10 cellular contexts compared by ENCODE assay signal in the genomic region with DNA sequence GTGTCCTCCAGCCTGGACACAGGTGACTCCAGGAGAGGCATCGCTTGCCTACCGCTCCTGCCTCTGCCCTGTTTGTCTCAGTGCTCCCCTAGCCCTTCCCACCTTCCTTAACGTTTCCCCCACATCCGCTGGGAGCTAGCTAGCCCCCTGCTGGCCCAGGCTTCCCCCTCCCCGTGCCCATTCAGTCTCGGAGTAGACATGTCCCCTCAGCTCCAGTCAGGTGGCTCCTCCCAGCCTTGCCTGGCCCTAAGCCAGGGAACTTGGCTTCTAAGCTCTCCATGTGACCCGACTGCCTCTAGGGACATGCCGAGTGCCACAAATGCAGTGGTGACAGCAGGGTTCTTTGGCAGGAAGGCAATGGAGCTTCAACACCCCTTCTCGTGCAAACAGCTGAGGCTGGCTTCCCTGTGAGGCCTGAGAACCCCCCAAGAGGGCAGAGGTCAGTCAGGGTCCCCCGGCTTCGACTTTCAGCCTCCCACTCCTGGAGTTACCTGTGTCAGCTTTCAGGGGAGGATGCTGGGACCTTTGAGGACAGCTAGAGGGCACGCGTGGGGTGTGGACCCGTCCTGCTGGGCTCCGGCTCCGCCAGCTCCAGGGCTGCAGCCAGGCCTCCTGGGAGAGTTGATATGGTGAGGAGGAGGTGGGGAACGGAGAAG. TPM values are rescaled to one million over a fixed set of nuclear protein-coding genes. Genes with fewer than 3 reads are reported as not detected.
A peak's percentile ranks its signal among the peaks of the same experiment; 100 is the strongest.
DNase-seq lines count a peak whose midpoint lies in the region; ATAC-seq and TF ChIP-seq lines count a peak whose summit lies in the region.
"Had no signal": no experiment of that assay in that cellular context is flagged by ENCODE, and none has a peak within 500 bp of the region (broad histone marks: within the 10 kb centered on the region; RNA-seq: fewer than 3 reads in every experiment).

No MANE protein-coding gene starts in this region.

- peaks cover 0 to 77% (median 59%) of the 10 kb centered on the region in 11 experiments; a peak in 18 of 22 replicates for H4K20me1 ChIP-seq in BLaER1 treated with 17β-estradiol and CSF1 and Interleukin-3, amounts not matched to agents 10 nM and 100 nM

- H3K9me3 ChIP-seq in BLaER1 treated with 17β-estradiol and CSF1 and Interleukin-3, amounts not matched to agents 10 nM and 100 nM (replicated peaks in 1 of 11) = no peaks in the 10 kb centered on the region
- H3K9me3 ChIP-seq in left lung = no peaks in the 10 kb centered on the region
- H3K9me3 ChIP-seq in naive thymus-derived CD4-positive, alpha-beta T cell (ENCODE audit: control insufficient read depth in 2 of 3, low read length in 3 of 3) = no peaks in the 10 kb centered on the region

- POLR2A ChIA-PET in naive thymus-derived CD4-positive, alpha-beta T cell (lab: Charles Lee) = interaction anchor here (0.9 kb wide), 1 partner anchor 11 kb away, joined by 6 read pairs; no protein-coding TSS in a partner anchor

- H3K9ac ChIP-seq in BLaER1 treated with 17β-estradiol and CSF1 and Interleukin-3, amounts not matched to agents 10 nM and 100 nM = peak overlapping the region in 10 of 11 experiments; percentile 1 to 73 (median 40); a peak in 16 of 22 replicates

- peak overlapping the region in 9 of 11 experiments; percentile 21 to 81 (median 65); a peak in 17 of 22 replicates for H3K27ac ChIP-seq in BLaER1 treated with 17β-estradiol and CSF1 and Interleukin-3, amounts not matched to agents 10 nM and 100 nM
- no peak overlapping the region for H3K27ac ChIP-seq in left lung
- no peak overlapping the region for H3K27ac ChIP-seq in naive thymus-derived CD4-positive, alpha-beta T cell (ENCODE audit: low read depth, low read length)
- H3K27ac ChIP-seq: C4-2B had no signal

- peaks cover 0 to 9% (median 7%) of the 10 kb centered on the region in 5 donors for H3K27me3 Mint-ChIP-seq in naive thymus-derived CD4-positive, alpha-beta T cell
- H3K27me3 Mint-ChIP-seq in osteocyte (ENCODE audit: unreplicated experiment) = peaks cover 26% of the 10 kb centered on the region

- ATAC-seq in left lung (peak; percentile 72), HG02981 (IDR thresholded peaks at IDR 0.05; ENCODE audit: unreplicated experiment) (no peak)
- no peak for ATAC-seq in naive thymus-derived CD4-positive, alpha-beta T cell

- H3K36me3 ChIP-seq in BLaER1 treated with 17β-estradiol and CSF1 and Interleukin-3, amounts not matched to agents 10 nM and 100 nM = peaks cover 0 to 72% (median 51%) of the 10 kb centered on the region in 11 experiments; a peak in 18 of 22 replicates
- no peaks in the 10 kb centered on the region for H3K36me3 ChIP-seq in left lung
- no peaks in the 10 kb centered on the region for H3K36me3 ChIP-seq in naive thymus-derived CD4-positive, alpha-beta T cell (ENCODE audit: control insufficient read depth in 2 of 3, insufficient read depth in 3 of 3, low read length in 3 of 3)

- H3K4me3 ChIP-seq in BLaER1 treated with 17β-estradiol and CSF1 and Interleukin-3, amounts not matched to agents 10 nM and 100 nM = peak overlapping the region in 2 of 10 experiments; percentile 9 to 21; a peak in 2 of 20 replicates
- no peak overlapping the region for H3K4me3 ChIP-seq in left lung
- H3K4me3 ChIP-seq in naive thymus-derived CD4-positive, alpha-beta T cell (ENCODE audit: low read length) = no peak overlapping the region

- H3K4me1 Mint-ChIP-seq in naive thymus-derived CD4-positive, alpha-beta T cell = no peaks in the 10 kb centered on the region
- no peaks in the 10 kb centered on the region for H3K4me1 Mint-ChIP-seq in osteocyte (ENCODE audit: unreplicated experiment)

- H3K4me1 ChIP-seq in BLaER1 treated with 17β-estradiol and CSF1 and Interleukin-3, amounts not matched to agents 10 nM and 100 nM = peaks cover 40 to 69% (median 67%) of the 10 kb centered on the region in 10 experiments
- no peaks in the 10 kb centered on the region for H3K4me1 ChIP-seq in left lung
- H3K4me1 ChIP-seq in naive thymus-derived CD4-positive, alpha-beta T cell (ENCODE audit: control insufficient read depth in 2 of 2, insufficient read depth in 2 of 2, low read length in 2 of 2) = no peaks in the 10 kb centered on the region

- TF ChIP-seq CTCF in left lung (IDR thresholded peaks at IDR 0.05) (no peak), osteocyte (IDR thresholded peaks at IDR 0.05) (no peak)

- H3K36me3 Mint-ChIP-seq in naive thymus-derived CD4-positive, alpha-beta T cell = no peaks in the 10 kb centered on the region
- H3K36me3 Mint-ChIP-seq in osteocyte (ENCODE audit: unreplicated experiment) = no peaks in the 10 kb centered on the region

- DNase-seq in MV-4-11 (lab: John Stamatoyannopoulos, UW) (peak; percentile 5), RPMI8226 (peak; percentile 93), left lung (peak in 1 of 2 donors; percentile 58), osteocyte (ENCODE audit: extremely low spot score, unreplicated experiment) (no peak)
- no peak for DNase-seq in central memory CD4-positive, alpha-beta T cell
- DNase-seq in naive thymus-derived CD4-positive, alpha-beta T cell = no peak
- DNase-seq: activated CD4-positive, alpha-beta T cell treated with anti-CD3 and anti-CD28 coated beads for 48 hours had no signal

- H3K4me3 Mint-ChIP-seq in naive thymus-derived CD4-positive, alpha-beta T cell = no peak overlapping the region
- H3K4me3 Mint-ChIP-seq in osteocyte (ENCODE audit: unreplicated experiment) = no peak overlapping the region

- intact Hi-C loops in left lung (cut with DNase I) = no loop called here
- intact Hi-C loops in naive thymus-derived CD4-positive, alpha-beta T cell (cut with micrococcal nuclease) = no loop called here

- no peaks in the 10 kb centered on the region for H3K27me3 ChIP-seq in BLaER1 treated with 17β-estradiol and CSF1 and Interleukin-3, amounts not matched to agents 10 nM and 100 nM
- H3K27me3 ChIP-seq in left lung = peaks cover 0 to 45% of the 10 kb centered on the region in 2 donors
- no peaks in the 10 kb centered on the region for H3K27me3 ChIP-seq in naive thymus-derived CD4-positive, alpha-beta T cell (ENCODE audit: control insufficient read depth in 2 of 2, insufficient read depth in 2 of 2, low read length in 2 of 2)

- CTCF ChIA-PET in naive thymus-derived CD4-positive, alpha-beta T cell (lab: Charles Lee) = interaction anchor here (0.7 kb wide), 1 partner anchor 10 kb away, joined by 5 read pairs; no protein-coding TSS in a partner anchor

- no peak overlapping the region for H3K27ac Mint-ChIP-seq in naive thymus-derived CD4-positive, alpha-beta T cell
- no peak overlapping the region for H3K27ac Mint-ChIP-seq in osteocyte (ENCODE audit: unreplicated experiment)

- H3K9me3 Mint-ChIP-seq in naive thymus-derived CD4-positive, alpha-beta T cell = peaks cover 0 to 2% (median 0%) of the 10 kb centered on the region in 11 donors
- no peaks in the 10 kb centered on the region for H3K9me3 Mint-ChIP-seq in osteocyte (ENCODE audit: unreplicated experiment)

- H3K4me2 ChIP-seq in BLaER1 treated with 17β-estradiol and CSF1 and Interleukin-3, amounts not matched to agents 10 nM and 100 nM = peak overlapping the region; percentile 55 to 97 (median 92)

RNA-seq across cellular contexts. Expression of a gene that starts 16.2 kb away (rescaled TPM):
- total RNA-seq in left lung = under 1 TPM; 0.10 to 0.61 TPM
- 1 to 10 TPM in 1 of 5 experiments, under 1 TPM in 4; 0.07 to 1.6 (median 0.21) TPM for total RNA-seq in naive thymus-derived CD4-positive, alpha-beta T cell
- under 1 TPM; 0.03 to 0.09 TPM for polyA plus RNA-seq in naive thymus-derived CD4-positive, alpha-beta T cell
- total RNA-seq in osteocyte = 0.10 and 0.21 TPM in 2 replicates

RNA-seq across cellular contexts. Expression of a gene that starts 26.8 kb away (rescaled TPM):
- total RNA-seq in left lung (10 to 100 TPM; 25.7 to 28.0 TPM), osteocyte (48.0 and 50.1 TPM in 2 replicates)
- total RNA-seq in naive thymus-derived CD4-positive, alpha-beta T cell = 10 to 100 TPM; 17.1 to 53.3 (median 27.2) TPM
- polyA plus RNA-seq in naive thymus-derived CD4-positive, alpha-beta T cell = 10 to 100 TPM; 38.0 to 53.0 TPM

RNA-seq across cellular contexts. Expression of a gene that starts 28.2 kb away (rescaled TPM):
- total RNA-seq in left lung = 10 to 100 TPM; 49.0 to 95.8 TPM
- 10 to 100 TPM; 28.2 to 82.5 (median 32.7) TPM for total RNA-seq in naive thymus-derived CD4-positive, alpha-beta T cell
- polyA plus RNA-seq in naive thymus-derived CD4-positive, alpha-beta T cell = 100 to 1,000 TPM in 1 of 2 donors, 10 to 100 TPM in 1; 96.9 to 108 TPM
- 25.4 and 30.4 TPM in 2 replicates for total RNA-seq in osteocyte

RNA-seq across cellular contexts. Expression of a gene that starts 43.7 kb away (rescaled TPM):
- total RNA-seq in left lung (10 to 100 TPM; 13.4 to 15.2 TPM), osteocyte (7.8 and 8.4 TPM in 2 replicates)
- 10 to 100 TPM in 1 of 5 experiments, 1 to 10 TPM in 4; 3.2 to 31.0 (median 4.1) TPM for total RNA-seq in naive thymus-derived CD4-positive, alpha-beta T cell
- 1 to 10 TPM; 7.8 to 8.9 TPM for polyA plus RNA-seq in naive thymus-derived CD4-positive, alpha-beta T cell

RNA-seq across cellular contexts. Expression of a gene that starts 53.1 kb away (rescaled TPM):
- total RNA-seq in left lung = 10 to 100 TPM; 13.8 to 21.1 TPM
- total RNA-seq in naive thymus-derived CD4-positive, alpha-beta T cell = 10 to 100 TPM; 35.2 to 67.1 (median 44.8) TPM
- 10 to 100 TPM; 11.3 to 14.3 TPM for polyA plus RNA-seq in naive thymus-derived CD4-positive, alpha-beta T cell
- 27.7 and 29.6 TPM in 2 replicates for total RNA-seq in osteocyte

Comparison
In these comparisons a context has a peak if more than half of its experiments do, and no peak if none do; other contexts are left out.
1. H3K27ac ChIP-seq: peak in BLaER1 treated with 17β-estradiol and CSF1 and Interleukin-3, amounts not matched to agents 10 nM and 100 nM (9 of 11); none in left lung (0 of 2) and naive thymus-derived CD4-positive, alpha-beta T cell (single experiment).
2. DNase-seq: peak in MV-4-11 (single experiment) and RPMI8226 (single experiment); none in central memory CD4-positive, alpha-beta T cell (single experiment), naive thymus-derived CD4-positive, alpha-beta T cell (0 of 9) and osteocyte (single experiment).